Comparison of ENCODE assay signal across 9 cellular contexts in genomic region chr10:126904807-126905686, GRCh38. TPM values are rescaled to one million over a fixed set of nuclear protein-coding genes. Genes with fewer than 3 reads are reported as not detected.
DNase-seq lines count a peak whose midpoint lies in the region; ATAC-seq and TF ChIP-seq lines count a peak whose summit lies in the region.
"Had no signal": no experiment of that assay in that cellular context is flagged by ENCODE, and none has a peak within 500 bp of the region (broad histone marks: within the 10 kb centered on the region; RNA-seq: fewer than 3 reads in every experiment).

TSS of gene DOCK1 (plus strand) at chr10:126905428. CDS start at chr10:126905518, 90 bp downstream.

- H3K9ac ChIP-seq in endodermal cell (ENCODE audit: extremely low read depth, low read length, poor library complexity, severe bottlenecking) = peak within 1 kb of the TSS; percentile 77
- H3K9ac ChIP-seq: BLaER1 treated with 17β-estradiol and CSF1 and Interleukin-3, amounts not matched to agents 10 nM and 100 nM had no signal

- no peak for TF ChIP-seq CTCF in RWPE2 (IDR thresholded peaks at IDR 0.05; ENCODE audit: poor library complexity, severe bottlenecking)
- no peak for TF ChIP-seq CTCF in endodermal cell (conservative IDR thresholded peaks at IDR 0.05)
- no peak for TF ChIP-seq CTCF in right lobe of liver (IDR thresholded peaks at IDR 0.05)

- intact Hi-C loops in right lobe of liver (cut with DNase I) = no loop called here

- H3K9me3 ChIP-seq in RWPE2 (ENCODE audit: severe bottlenecking) (no peaks in the 10 kb centered on the region), endodermal cell (ENCODE audit: control insufficient read depth, low read length) (peaks cover 2% of the 10 kb centered on the region), right lobe of liver (no peaks in the 10 kb centered on the region)

- H3K36me3 Mint-ChIP-seq in endodermal cell (ENCODE audit: low read depth) = peaks cover 42% of the 10 kb centered on the region

- H3K4me1 Mint-ChIP-seq in endodermal cell = peaks cover 37% of the 10 kb centered on the region

- WGBS in endodermal cell (ENCODE audit: insufficient coverage in 1 of 2, insufficient read length in 1 of 2), 2 experiments = 2 to 5% methylated on average over 25 to 98 of the region's 102 CpGs
- 8% methylated on average over 7 of the region's 102 CpGs for WGBS in right lobe of liver (ENCODE audit: insufficient coverage, low coverage, low lambda C conversion rate, missing lambda C conversion rate)

- H3K27ac ChIP-seq in RWPE2 (ENCODE audit: poor library complexity, severe bottlenecking) (peak within 1 kb of the TSS; percentile 63), endodermal cell (ENCODE audit: low read depth, low read length) (peak within 1 kb of the TSS; percentile 38), right lobe of liver (peak within 1 kb of the TSS in 2 of 3 donors; percentile 49 to 69)
- H3K27ac ChIP-seq: BLaER1 treated with 17β-estradiol and CSF1 and Interleukin-3, amounts not matched to agents 10 nM and 100 nM had no signal

- peaks cover 26% of the 10 kb centered on the region for H3K4me1 ChIP-seq in RWPE2 (ENCODE audit: insufficient read depth, poor library complexity, severe bottlenecking)
- H3K4me1 ChIP-seq in endodermal cell (ENCODE audit: control insufficient read depth, insufficient read depth, low read length) = no peaks in the 10 kb centered on the region
- peaks cover 0 to 6% (median 0%) of the 10 kb centered on the region in 4 donors for H3K4me1 ChIP-seq in right lobe of liver
- H3K4me1 ChIP-seq: BLaER1 treated with 17β-estradiol and CSF1 and Interleukin-3, amounts not matched to agents 10 nM and 100 nM had no signal

- peak; percentile 42 for TF ChIP-seq POLR2A in right lobe of liver (IDR thresholded peaks at IDR 0.05)

- DNase-seq in NCI-H2081 (lab: John Stamatoyannopoulos, UW) (peak; percentile 0 to 6), NCI-H2081 treated with DMSO at 0.1 percent for 48 hours (lab: John Stamatoyannopoulos, UW) (no peak), RWPE2 (ENCODE audit: low spot score) (no peak), endodermal cell (peak; percentile 90), right lobe of liver (peak; percentile 70 to 80 (median 73)), stromal cell of bone marrow (ENCODE audit: low read depth) (peak; percentile 58)
- DNase-seq in effector CD8-positive, alpha-beta T cell (lab: John Stamatoyannopoulos, UW) = no peak

- H3K4me3 ChIP-seq in RWPE2 (ENCODE audit: severe bottlenecking) (peak within 1 kb of the TSS; percentile 82), endodermal cell (ENCODE audit: low read length) (peak within 1 kb of the TSS; percentile 84), right lobe of liver (peak within 1 kb of the TSS; percentile 65 to 75 (median 73))
- H3K4me3 ChIP-seq: BLaER1 treated with 17β-estradiol and CSF1 and Interleukin-3, amounts not matched to agents 10 nM and 100 nM had no signal

- ATAC-seq in RWPE2 (ENCODE audit: low read depth) (peak; percentile 73), right lobe of liver (peak; percentile 90 to 94 (median 94)), HG03159 (IDR thresholded peaks at IDR 0.05; ENCODE audit: unreplicated experiment) (no peak)

- H3K9me3 Mint-ChIP-seq in endodermal cell = peaks cover 2% of the 10 kb centered on the region

- H3K27me3 ChIP-seq in RWPE2 (ENCODE audit: insufficient read depth, poor library complexity, severe bottlenecking) (no peaks in the 10 kb centered on the region), endodermal cell (ENCODE audit: control insufficient read depth, insufficient read depth, low read length, poor library complexity, severe bottlenecking) (no peaks in the 10 kb centered on the region), right lobe of liver (no peaks in the 10 kb centered on the region)
- H3K27me3 ChIP-seq: BLaER1 treated with 17β-estradiol and CSF1 and Interleukin-3, amounts not matched to agents 10 nM and 100 nM had no signal

- H3K4me3 Mint-ChIP-seq in endodermal cell = peak within 1 kb of the TSS; percentile 80

- peaks cover 1% of the 10 kb centered on the region for H3K27me3 Mint-ChIP-seq in endodermal cell (ENCODE audit: insufficient read depth)

- H3K27ac Mint-ChIP-seq in endodermal cell = peak within 1 kb of the TSS; percentile 98

- H3K36me3 ChIP-seq in RWPE2 (ENCODE audit: low read depth) = no peaks in the 10 kb centered on the region
- H3K36me3 ChIP-seq in endodermal cell (ENCODE audit: control insufficient read depth, insufficient read depth, low read length) = peaks cover 17% of the 10 kb centered on the region
- no peaks in the 10 kb centered on the region for H3K36me3 ChIP-seq in right lobe of liver
- H3K36me3 ChIP-seq: BLaER1 treated with 17β-estradiol and CSF1 and Interleukin-3, amounts not matched to agents 10 nM and 100 nM had no signal

RNA-seq across cellular contexts. Expression of gene DOCK1, which starts in this region (rescaled TPM):
- total RNA-seq in endodermal cell = 10 to 100 TPM; 72.4 to 89.3 TPM
- polyA plus RNA-seq in endodermal cell (2013, experiment 1 of 2) = 33.7 TPM
- polyA plus RNA-seq in endodermal cell (2013, experiment 2 of 2) = 35.9 TPM
- total RNA-seq in right lobe of liver = 10 to 100 TPM; 13.8 to 17.8 (median 14.6) TPM

Comparison
In these comparisons a context has a peak if more than half of its experiments do, and no peak if none do; other contexts are left out.
1. DNase-seq: peak in NCI-H2081 (2 of 2), endodermal cell (single experiment), right lobe of liver (3 of 3) and stromal cell of bone marrow (single experiment); none in NCI-H2081 treated with DMSO at 0.1 percent for 48 hours (single experiment), RWPE2 (single experiment) and effector CD8-positive, alpha-beta T cell (single experiment).
2. Peak in every context shown above with its lines, with median percentiles within 50 percentile points of each other: H3K27ac ChIP-seq and H3K4me3 ChIP-seq.